ENCODE assay signal across 18 cellular contexts in genomic region chr15:96180062-96180745, GRCh38.
"Had no signal": no experiment of that assay in that cellular context is flagged by ENCODE, and none has a peak within 500 bp of the region (broad histone marks: within the 10 kb centered on the region; RNA-seq: fewer than 3 reads in every experiment).

No MANE protein-coding gene starts in this region.

- FAIRE-seq: astrocyte, bronchial epithelial cell had no signal

- H3K4me1 ChIP-seq: left ventricle myocardium inferior, psoas muscle, thyroid gland had no signal

- H3K27me3 Mint-ChIP-seq: activated T-helper 17 cell treated with anti-CD3 and anti-CD28 coated beads, Interleukin-2, amount 50 U/mL, for 72 hours had no signal

- H3K36me3 ChIP-seq: gastroesophageal sphincter, heart right ventricle, left ventricle myocardium inferior, thyroid gland had no signal

- H3K9me3 Mint-ChIP-seq: natural killer cell; T-helper 2 cell treated with Interferon-gamma antibody and Interleukin-4, amounts not matched to agents 5 μg/mL and 100 μg/mL, for 36 hours had no signal

- H3K27ac Mint-ChIP-seq: activated T-helper 17 cell treated with anti-CD3 and anti-CD28 coated beads, Interleukin-2, amount 50 U/mL, for 72 hours; natural killer cell; stimulated activated effector memory CD8-positive, alpha-beta T cell treated with anti-CD3 and anti-CD28 coated beads, Interleukin-12 subunit alpha, Interleukin-12 subunit beta, amount 100 ng/mL, for 72 hours; T-helper 2 cell treated with Interferon-gamma antibody and Interleukin-4, amounts not matched to agents 5 μg/mL and 100 μg/mL, for 36 hours had no signal

- H3K4me3 ChIP-seq: gastroesophageal sphincter, heart right ventricle, left ventricle myocardium inferior, psoas muscle, thyroid gland had no signal

- H3K27me3 ChIP-seq: gastroesophageal sphincter, thyroid gland had no signal

- H3K4me1 Mint-ChIP-seq: activated T-helper 17 cell treated with anti-CD3 and anti-CD28 coated beads, Interleukin-2, amount 50 U/mL, for 72 hours; natural killer cell; stimulated activated effector memory CD8-positive, alpha-beta T cell treated with anti-CD3 and anti-CD28 coated beads, Interleukin-12 subunit alpha, Interleukin-12 subunit beta, amount 100 ng/mL, for 72 hours had no signal

- H3K9me3 ChIP-seq: gastroesophageal sphincter, heart right ventricle, left ventricle myocardium inferior, psoas muscle, thyroid gland had no signal

- DNase-seq: activated CD4-positive, alpha-beta T cell treated with anti-CD3 and anti-CD28 coated beads for 1 hour; activated CD4-positive, alpha-beta T cell treated with anti-CD3 and anti-CD28 coated beads, Interleukin-2, amount 50 U/mL, for 4 hours; activated naive CD4-positive, alpha-beta T cell treated with Interleukin-2 at 50 U/mL for 16 hours; activated T-cell treated with anti-CD3 and anti-CD28 coated beads for 4 hours; heart right ventricle; islet precursor cell; left ventricle myocardium inferior; natural killer cell; psoas muscle; stimulated activated CD4-positive, alpha-beta T cell treated with anti-CD3 and anti-CD28 coated beads, Interleukin-12 subunit alpha, Interleukin-12 subunit beta, amount 100 ng/mL, for 4 hours; thyroid gland had no signal

- H3K4me3 Mint-ChIP-seq: activated T-helper 17 cell treated with anti-CD3 and anti-CD28 coated beads, Interleukin-2, amount 50 U/mL, for 72 hours; natural killer cell; stimulated activated effector memory CD8-positive, alpha-beta T cell treated with anti-CD3 and anti-CD28 coated beads, Interleukin-12 subunit alpha, Interleukin-12 subunit beta, amount 100 ng/mL, for 72 hours; T-helper 2 cell treated with Interferon-gamma antibody and Interleukin-4, amounts not matched to agents 5 μg/mL and 100 μg/mL, for 36 hours had no signal

- ATAC-seq: activated T-helper 17 cell treated with anti-CD3 and anti-CD28 coated beads, Interleukin-2, amount 50 U/mL, for 72 hours; gastroesophageal sphincter; heart right ventricle; natural killer cell; psoas muscle; stimulated activated effector memory CD8-positive, alpha-beta T cell treated with anti-CD3 and anti-CD28 coated beads, Interleukin-12 subunit alpha, Interleukin-12 subunit beta, amount 100 ng/mL, for 72 hours had no signal

- H3K36me3 Mint-ChIP-seq: natural killer cell; stimulated activated effector memory CD8-positive, alpha-beta T cell treated with anti-CD3 and anti-CD28 coated beads, Interleukin-12 subunit alpha, Interleukin-12 subunit beta, amount 100 ng/mL, for 72 hours had no signal

- H3K27ac ChIP-seq: epithelial cell of prostate, left ventricle myocardium inferior, psoas muscle, thyroid gland had no signal
